ENCODE assay signal across 9 cellular contexts in the genomic region with DNA sequence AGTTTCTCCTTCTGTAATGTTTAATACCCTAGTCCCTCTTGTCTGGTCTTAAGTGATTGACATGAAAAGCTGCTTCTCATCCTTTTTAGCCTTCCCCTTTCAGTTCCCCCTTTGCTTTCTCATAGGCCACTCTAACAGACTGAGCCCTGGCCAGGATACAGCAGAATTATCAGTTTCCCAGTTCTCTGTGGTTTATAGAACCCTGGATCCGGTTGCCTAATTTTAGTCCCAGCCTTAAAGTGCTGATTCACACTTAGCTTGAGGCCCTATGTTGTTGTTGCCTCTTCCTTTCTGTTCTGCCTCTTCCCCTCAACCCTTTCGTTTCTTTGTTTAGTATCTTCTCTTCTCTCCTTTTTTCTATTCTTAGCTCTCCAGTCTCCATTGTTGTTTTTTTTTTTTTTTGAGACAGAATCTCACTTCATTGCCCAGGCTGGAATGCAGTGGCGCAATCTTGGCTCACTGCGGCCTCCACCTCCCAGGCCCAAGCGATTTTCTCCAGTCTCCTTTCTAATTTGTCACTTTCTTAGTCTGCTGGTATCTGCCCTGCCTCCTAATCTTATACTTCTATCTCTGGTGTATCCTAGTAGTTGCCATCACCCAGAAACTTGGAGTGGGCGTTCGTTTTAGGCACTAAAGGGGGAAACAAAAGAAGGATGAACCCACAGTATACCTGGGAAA. TPM values are rescaled to one million over a fixed set of nuclear protein-coding genes. Genes with fewer than 3 reads are reported as not detected.
A peak's percentile ranks its signal among the peaks of the same experiment; 100 is the strongest.
DNase-seq lines count a peak whose midpoint lies in the region; ATAC-seq, FAIRE-seq and TF ChIP-seq lines count a peak whose summit lies in the region.
"Had no signal": no experiment of that assay in that cellular context is flagged by ENCODE, and none has a peak within 500 bp of the region (broad histone marks: within the 10 kb centered on the region; RNA-seq: fewer than 3 reads in every experiment).

No MANE protein-coding gene starts in this region.

- FAIRE-seq in HepG2 (lab: Jason Lieb, UNC) = no peak

- H3K9ac ChIP-seq in Karpas-422 (ENCODE audit: low read length) = no peak overlapping the region
- peak overlapping the region; percentile 72 for H3K9ac ChIP-seq in adipocyte (ENCODE audit: low read length)
- no peak overlapping the region for H3K9ac ChIP-seq in HepG2 (ENCODE audit: insufficient read depth, low read depth, low read length)

- H3K4me2 ChIP-seq in Karpas-422 (ENCODE audit: low read depth, low read length, poor library complexity, severe bottlenecking) (peak overlapping the region; percentile 21), HepG2 (ENCODE audit: low read depth, low read length) (peak overlapping the region; percentile 36)

- H3K4me1 ChIP-seq in Karpas-422 (ENCODE audit: low read length) (peaks cover 36% of the 10 kb centered on the region), adipocyte (ENCODE audit: control insufficient read depth, insufficient read depth, low read length) (peaks cover 14% of the 10 kb centered on the region), HepG2 (ENCODE audit: insufficient read depth, low read length) (peaks cover 11% of the 10 kb centered on the region; the same call in 1 of the 2 replicates)

- no peaks in the 10 kb centered on the region for H3K79me2 ChIP-seq in Karpas-422 (ENCODE audit: low read length)
- H3K79me2 ChIP-seq in HepG2 (ENCODE audit: insufficient read depth, low read length) = no peaks in the 10 kb centered on the region

- TF ChIP-seq POLR2A in HepG2 (IDR thresholded peaks at IDR 0.05; ENCODE audit: insufficient read depth in 1 of 2, low read depth in 2 of 2, low read length in 2 of 2) = no peak

- TF ChIP-seq RAD21 in HepG2 (CRISPR knock-in tag; IDR thresholded peaks at IDR 0.05) = no peak

- no peaks in the 10 kb centered on the region for H3K9me2 ChIP-seq in Karpas-422 (replicated peaks; ENCODE audit: insufficient read depth, low read length)

- H3K9me3 ChIP-seq in Karpas-422 (ENCODE audit: low read length) (no peaks in the 10 kb centered on the region), adipocyte (ENCODE audit: control insufficient read depth, low read length) (no peaks in the 10 kb centered on the region), HepG2 (ENCODE audit: low read length) (no peaks in the 10 kb centered on the region)

- no peak for TF ChIP-seq CTCF in HepG2 (CRISPR knock-in tag; IDR thresholded peaks at IDR 0.05)

- H2AFZ ChIP-seq in Karpas-422 (ENCODE audit: low read length) = peak overlapping the region; percentile 43; the same call in 1 of the 2 replicates
- no peak overlapping the region for H2AFZ ChIP-seq in HepG2 (ENCODE audit: low read length)

- DNase-seq in AML-193 (lab: John Stamatoyannopoulos, UW) (peak; percentile 96 to 97), Karpas-422 (peak; percentile 66), adipocyte (ENCODE audit: low read depth) (peak; percentile 69), HepG2 (ENCODE audit: low spot score) (no peak), middle frontal gyrus (ENCODE audit: extremely low spot score, low spot score) (no peak)
- DNase-seq in stimulated activated CD8-positive, alpha-beta memory T cell treated with anti-CD3 and anti-CD28 coated beads, Interleukin-4, amount 100 ng/mL, for 48 hours = no peak

- H3K27ac ChIP-seq in Karpas-422 (ENCODE audit: low read length) (peak overlapping the region; percentile 22; the same call in 1 of the 2 replicates), HepG2 (ENCODE audit: extremely low read length, insufficient read depth, low read length) (no peak overlapping the region)

- peak; percentile 61 for ATAC-seq in GM19372 (IDR thresholded peaks at IDR 0.05; ENCODE audit: low read depth, unreplicated experiment)
- no peak; the same call in 2 of the 3 replicates for ATAC-seq in HepG2
- no peak for ATAC-seq in GM18517 (IDR thresholded peaks at IDR 0.05; ENCODE audit: unreplicated experiment)
- ATAC-seq: HCT116 had no signal

- H4K20me1 ChIP-seq in Karpas-422 (ENCODE audit: insufficient read depth, low read depth, low read length) = no peaks in the 10 kb centered on the region
- H4K20me1 ChIP-seq in HepG2 (ENCODE audit: insufficient read depth, low read length) = no peaks in the 10 kb centered on the region

- no peak overlapping the region for H3K4me3 ChIP-seq in Karpas-422 (ENCODE audit: low read length)
- H3K4me3 ChIP-seq in adipocyte (ENCODE audit: low read length) = no peak overlapping the region
- H3K4me3 ChIP-seq in HepG2 (replicated peaks in 1 of 3; ENCODE audit: insufficient read depth in 1 of 3, low read depth in 2 of 3, low read length in 3 of 3) = no peak overlapping the region

- intact Hi-C loops in HepG2 (cut with micrococcal nuclease; ENCODE audit: unreplicated experiment) = no loop called here

- in situ Hi-C loops in HepG2 (cut with HindIII; ENCODE audit: extremely low pct_ligation_motif_present, low pct_unique_long_range_greater_than_20kb) = no loop called here

- no TSS peak for BruUV-seq in HepG2 (replicated peaks; lab: Mats Ljungman, UMichigan)

- TF ChIP-seq EP300 in HepG2 (IDR thresholded peaks at IDR 0.05; ENCODE audit: low read depth in 2 of 2, low read length in 2 of 2) (no peak), HepG2 (CRISPR knock-in tag; IDR thresholded peaks at IDR 0.05; ENCODE audit: borderline replicate concordance) (no peak)

- POLR2A ChIA-PET in HepG2 (lab: Yijun Ruan, JAX) = no interaction called here

- 3% methylated on average over 7 of the region's 7 CpGs for WGBS in HepG2 (ENCODE audit: low lambda C conversion rate)

- no peaks in the 10 kb centered on the region for H3K36me3 ChIP-seq in Karpas-422 (ENCODE audit: insufficient read depth, low read length)
- H3K36me3 ChIP-seq in adipocyte (ENCODE audit: control insufficient read depth, insufficient read depth, low read length, severe bottlenecking) = no peaks in the 10 kb centered on the region
- no peaks in the 10 kb centered on the region for H3K36me3 ChIP-seq in HepG2 (replicated peaks in 1 of 2; ENCODE audit: control insufficient read depth in 1 of 2, insufficient read depth in 2 of 2, low read length in 2 of 2)

- CTCF ChIA-PET in HepG2 (lab: Yijun Ruan, JAX; ENCODE audit: low intra/inter-chr PET ratio, low total read pairs) = no interaction called here

- H3K27me3 ChIP-seq in Karpas-422 (ENCODE audit: low read length) (no peaks in the 10 kb centered on the region), adipocyte (replicated peaks; ENCODE audit: control insufficient read depth, insufficient read depth, low read length) (no peaks in the 10 kb centered on the region), HepG2 (ENCODE audit: control insufficient read depth in 1 of 2, insufficient read depth in 2 of 2, low read length in 2 of 2) (0 out of 5 replicates have a peak, but pooled peaks cover 0 to 5% of the 10 kb centered on the region in 2 experiments)

RNA-seq across cellular contexts. Expression of a gene that starts 2.9 kb away (rescaled TPM):
- total RNA-seq in Karpas-422 (2014; rRNA removed; shearing (Covaris generic); ENCODE audit: low replicate concordance) = 5.5 and 10.0 TPM in 2 replicates
- not detected in 2 replicates for total RNA-seq in HepG2 (2016; rRNA removed; fragmentation: Illumina TruSeq; extraction: Trizol)
- not detected in 2 replicates for total RNA-seq in HepG2 (2016; cell fraction: cytosol; rRNA removed; fragmentation: Illumina TruSeq; extraction: Trizol; ENCODE audit: low read depth)
- not detected in 2 replicates for total RNA-seq in HepG2 (2016; cell fraction: insoluble cytoplasmic fraction; rRNA removed; fragmentation: Illumina TruSeq; extraction: Trizol)
- total RNA-seq in HepG2 (2016; cell fraction: membrane; rRNA removed; fragmentation: Illumina TruSeq; extraction: Trizol) = not detected in 2 replicates
- not detected in 2 replicates for total RNA-seq in HepG2 (2016; cell fraction: nucleus; rRNA removed; fragmentation: Illumina TruSeq; extraction: Trizol)
- polyA plus RNA-seq in HepG2 (2011; rRNA removed) = not detected in 2 replicates
- polyA plus RNA-seq in HepG2 (2011; cell fraction: cytosol; rRNA removed) = not detected in 2 replicates
- not detected in 2 replicates for polyA plus RNA-seq in HepG2 (2011; cell fraction: nucleus; rRNA removed)
- not detected in 2 replicates for polyA plus RNA-seq in HepG2 (2012)
- polyA plus RNA-seq in HepG2 (2016; cell fraction: cytosol; fragmentation: Illumina TruSeq; extraction: Trizol; ENCODE audit: low read depth) = not detected in 2 replicates
- polyA plus RNA-seq in HepG2 (2016; cell fraction: insoluble cytoplasmic fraction; fragmentation: Illumina TruSeq; extraction: Trizol; ENCODE audit: low read depth) = not detected in 2 replicates
- polyA plus RNA-seq in HepG2 (2016; cell fraction: membrane; fragmentation: Illumina TruSeq; extraction: Trizol; ENCODE audit: low read depth) = not detected in 2 replicates
- polyA plus RNA-seq in HepG2 (2016; cell fraction: nucleus; fragmentation: Illumina TruSeq; extraction: Trizol; ENCODE audit: insufficient read depth, low read depth) = not detected in 2 replicates
- not detected in 2 replicates for polyA minus RNA-seq in HepG2 (2011; rRNA and poly(A)+ RNA removed; ENCODE audit: low replicate concordance)
- not detected in 2 replicates for polyA minus RNA-seq in HepG2 (2011; cell fraction: cytosol; rRNA and poly(A)+ RNA removed)
- polyA minus RNA-seq in HepG2 (2011; cell fraction: nucleus; rRNA and poly(A)+ RNA removed) = not detected in 2 replicates

RNA-seq across cellular contexts. Expression of a gene that starts 19.6 kb away (rescaled TPM):
- total RNA-seq in Karpas-422 (2014; rRNA removed; shearing (Covaris generic); ENCODE audit: low replicate concordance) = not detected in 2 replicates
- total RNA-seq in HepG2 (2016; rRNA removed; fragmentation: Illumina TruSeq; extraction: Trizol) = not detected in 2 replicates
- not detected in 2 replicates for total RNA-seq in HepG2 (2016; cell fraction: cytosol; rRNA removed; fragmentation: Illumina TruSeq; extraction: Trizol; ENCODE audit: low read depth)
- total RNA-seq in HepG2 (2016; cell fraction: insoluble cytoplasmic fraction; rRNA removed; fragmentation: Illumina TruSeq; extraction: Trizol) = not detected in 2 replicates
- total RNA-seq in HepG2 (2016; cell fraction: membrane; rRNA removed; fragmentation: Illumina TruSeq; extraction: Trizol) = not detected in 2 replicates
- total RNA-seq in HepG2 (2016; cell fraction: nucleus; rRNA removed; fragmentation: Illumina TruSeq; extraction: Trizol) = not detected in 2 replicates
- polyA plus RNA-seq in HepG2 (2011; rRNA removed) = not detected in 2 replicates
- not detected in 2 replicates for polyA plus RNA-seq in HepG2 (2011; cell fraction: cytosol; rRNA removed)
- not detected in 2 replicates for polyA plus RNA-seq in HepG2 (2011; cell fraction: nucleus; rRNA removed)
- not detected in 2 replicates for polyA plus RNA-seq in HepG2 (2012)
- not detected in 2 replicates for polyA plus RNA-seq in HepG2 (2016; cell fraction: cytosol; fragmentation: Illumina TruSeq; extraction: Trizol; ENCODE audit: low read depth)
- polyA plus RNA-seq in HepG2 (2016; cell fraction: insoluble cytoplasmic fraction; fragmentation: Illumina TruSeq; extraction: Trizol; ENCODE audit: low read depth) = not detected in 2 replicates
- not detected in 2 replicates for polyA plus RNA-seq in HepG2 (2016; cell fraction: membrane; fragmentation: Illumina TruSeq; extraction: Trizol; ENCODE audit: low read depth)
- polyA plus RNA-seq in HepG2 (2016; cell fraction: nucleus; fragmentation: Illumina TruSeq; extraction: Trizol; ENCODE audit: insufficient read depth, low read depth) = not detected in 2 replicates
- not detected in 2 replicates for polyA minus RNA-seq in HepG2 (2011; rRNA and poly(A)+ RNA removed; ENCODE audit: low replicate concordance)
- not detected in 2 replicates for polyA minus RNA-seq in HepG2 (2011; cell fraction: cytosol; rRNA and poly(A)+ RNA removed)
- not detected in 2 replicates for polyA minus RNA-seq in HepG2 (2011; cell fraction: nucleus; rRNA and poly(A)+ RNA removed)

RNA-seq across cellular contexts. Expression of a gene that starts 56.7 kb away (rescaled TPM):
- 2.3 and 2.5 TPM in 2 replicates for total RNA-seq in Karpas-422 (2014; rRNA removed; shearing (Covaris generic); ENCODE audit: low replicate concordance)
- 9.2 and 9.4 TPM in 2 replicates for total RNA-seq in HepG2 (2016; rRNA removed; fragmentation: Illumina TruSeq; extraction: Trizol)
- 8.8 and 9.7 TPM in 2 replicates for total RNA-seq in HepG2 (2016; cell fraction: cytosol; rRNA removed; fragmentation: Illumina TruSeq; extraction: Trizol; ENCODE audit: low read depth)
- 9.1 and 13.6 TPM in 2 replicates for total RNA-seq in HepG2 (2016; cell fraction: insoluble cytoplasmic fraction; rRNA removed; fragmentation: Illumina TruSeq; extraction: Trizol)
- total RNA-seq in HepG2 (2016; cell fraction: membrane; rRNA removed; fragmentation: Illumina TruSeq; extraction: Trizol) = 14.6 and 18.5 TPM in 2 replicates
- total RNA-seq in HepG2 (2016; cell fraction: nucleus; rRNA removed; fragmentation: Illumina TruSeq; extraction: Trizol) = 7.2 and 9.3 TPM in 2 replicates
- polyA plus RNA-seq in HepG2 (2011; rRNA removed) = 9.0 and 9.2 TPM in 2 replicates
- polyA plus RNA-seq in HepG2 (2011; cell fraction: cytosol; rRNA removed) = 6.6 and 9.5 TPM in 2 replicates
- 2.7 and 5.8 TPM in 2 replicates for polyA plus RNA-seq in HepG2 (2011; cell fraction: nucleus; rRNA removed)
- 4.8 and 5.7 TPM in 2 replicates for polyA plus RNA-seq in HepG2 (2012)
- polyA plus RNA-seq in HepG2 (2016; cell fraction: cytosol; fragmentation: Illumina TruSeq; extraction: Trizol; ENCODE audit: low read depth) = 18.2 and 25.0 TPM in 2 replicates
- 16.4 and 20.9 TPM in 2 replicates for polyA plus RNA-seq in HepG2 (2016; cell fraction: insoluble cytoplasmic fraction; fragmentation: Illumina TruSeq; extraction: Trizol; ENCODE audit: low read depth)
- polyA plus RNA-seq in HepG2 (2016; cell fraction: membrane; fragmentation: Illumina TruSeq; extraction: Trizol; ENCODE audit: low read depth) = 27.7 and 33.2 TPM in 2 replicates
- 13.7 and 15.1 TPM in 2 replicates for polyA plus RNA-seq in HepG2 (2016; cell fraction: nucleus; fragmentation: Illumina TruSeq; extraction: Trizol; ENCODE audit: insufficient read depth, low read depth)
- 6.2 and 13.0 TPM in 2 replicates for polyA minus RNA-seq in HepG2 (2011; rRNA and poly(A)+ RNA removed; ENCODE audit: low replicate concordance)
- polyA minus RNA-seq in HepG2 (2011; cell fraction: cytosol; rRNA and poly(A)+ RNA removed) = 1.6 and 1.8 TPM in 2 replicates
- polyA minus RNA-seq in HepG2 (2011; cell fraction: nucleus; rRNA and poly(A)+ RNA removed) = 3.0 and 3.2 TPM in 2 replicates

Comparison
In these comparisons a context has a peak if more than half of its experiments do, and no peak if none do; other contexts are left out.
1. DNase-seq: peak in AML-193 (2 of 2), Karpas-422 (single experiment) and adipocyte (single experiment); none in HepG2 (single experiment), stimulated activated CD8-positive, alpha-beta memory T cell treated with anti-CD3 and anti-CD28 coated beads, Interleukin-4, amount 100 ng/mL, for 48 hours (single experiment) and middle frontal gyrus (single experiment).